In the genomic region with DNA sequence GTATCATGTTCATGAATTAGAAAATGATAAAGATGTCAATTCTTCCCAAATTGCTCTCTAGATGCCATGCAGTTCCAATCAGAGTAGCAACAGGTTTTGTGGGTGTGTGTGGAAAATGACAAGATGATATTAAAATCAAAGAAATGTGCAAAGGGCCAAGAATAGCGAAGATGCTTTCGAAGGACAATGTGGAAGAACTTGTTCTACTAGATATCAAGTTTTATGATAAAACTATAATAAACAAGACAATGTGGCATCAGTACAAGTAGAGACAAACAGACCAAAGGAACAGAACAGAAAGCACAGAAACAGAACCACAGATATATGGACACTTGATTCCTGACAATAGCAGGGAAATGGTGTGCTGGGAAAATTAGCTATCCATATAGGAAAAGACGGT, we compare ENCODE assay signal across 29 cellular contexts.
"Had no signal": no experiment of that assay in that cellular context is flagged by ENCODE, and none has a peak within 500 bp of the region (broad histone marks: within the 10 kb centered on the region; RNA-seq: fewer than 3 reads in every experiment).

No MANE protein-coding gene starts in this region.

- H3K27me3 ChIP-seq: MG63, Peyer's patch, SJCRH30 had no signal

- H3K9ac ChIP-seq: SK-N-SH had no signal

- H3K36me3 Mint-ChIP-seq: WTC11 had no signal

- H3K9me3 Mint-ChIP-seq: activated CD4-positive, alpha-beta T cell treated with anti-CD3 and anti-CD28 coated beads, Interleukin-2, amount 10 ng/mL, durations not matched to agents 24 days and 14 days; activated naive CD4-positive, alpha-beta T cell treated with anti-CD3 and anti-CD28 coated beads, Interleukin-2, amount 50 U/mL, for 24 hours; activated T-cell treated with anti-CD3 and anti-CD28 coated beads, Interleukin-2, amount 50 U/mL, for 24 hours; activated T-helper 1 cell treated with anti-CD3 and anti-CD28 coated beads, Interleukin-12 subunit alpha, Interleukin-12 subunit beta, Interleukin-2, Interleukin-4 antibody, amounts not matched to agents 30 ng/mL and 10 ng/mL and 1 ng/mL, durations not matched to agents 14 hours and 24 hours and 36 hours; WTC11 had no signal

- H3K4me2 ChIP-seq: SK-N-SH had no signal

- H3K27ac ChIP-seq: breast epithelium, Peyer's patch, RWPE1, SJCRH30 had no signal

- H3K36me3 ChIP-seq: breast epithelium, MG63, Peyer's patch, SJCRH30 had no signal

- H3K4me3 ChIP-seq: breast epithelium, MG63, Peyer's patch, SJCRH30 had no signal

- ATAC-seq: activated CD8-positive, alpha-beta memory T cell treated with anti-CD3 and anti-CD28 coated beads, Interleukin-2, amount 10 ng/mL, durations not matched to agents 7 days and 5 days; WTC11 had no signal

- H3K4me3 Mint-ChIP-seq: activated CD4-positive, alpha-beta T cell treated with anti-CD3 and anti-CD28 coated beads, Interleukin-2, amount 10 ng/mL, durations not matched to agents 24 days and 14 days; activated CD8-positive, alpha-beta memory T cell treated with anti-CD3 and anti-CD28 coated beads, Interleukin-2, amount 10 ng/mL, durations not matched to agents 7 days and 5 days; activated naive CD4-positive, alpha-beta T cell treated with anti-CD3 and anti-CD28 coated beads, Interleukin-2, amount 50 U/mL, for 24 hours; activated T-cell treated with anti-CD3 and anti-CD28 coated beads, Interleukin-2, amount 50 U/mL, for 24 hours; activated T-helper 1 cell treated with anti-CD3 and anti-CD28 coated beads, Interleukin-12 subunit alpha, Interleukin-12 subunit beta, Interleukin-2, Interleukin-4 antibody, amounts not matched to agents 30 ng/mL and 10 ng/mL and 1 ng/mL, durations not matched to agents 14 hours and 24 hours and 36 hours; WTC11 had no signal

- H3K9me3 ChIP-seq: breast epithelium, MG63, Peyer's patch, SJCRH30, SK-N-SH had no signal

- H3K27me3 Mint-ChIP-seq: activated CD4-positive, alpha-beta T cell treated with anti-CD3 and anti-CD28 coated beads, Interleukin-2, amount 10 ng/mL, durations not matched to agents 24 days and 14 days; activated CD8-positive, alpha-beta memory T cell treated with anti-CD3 and anti-CD28 coated beads, Interleukin-2, amount 10 ng/mL, durations not matched to agents 7 days and 5 days; activated naive CD4-positive, alpha-beta T cell treated with anti-CD3 and anti-CD28 coated beads, Interleukin-2, amount 50 U/mL, for 24 hours had no signal

- H3K4me1 ChIP-seq: breast epithelium, Peyer's patch, SJCRH30 had no signal

- H3K9me2 ChIP-seq: SK-N-SH had no signal

- DNase-seq: activated CD4-positive, alpha-beta T cell treated with anti-CD3 and anti-CD28 coated beads for 1 hour; activated CD4-positive, alpha-beta T cell treated with anti-CD3 and anti-CD28 coated beads, Interleukin-2, amount 10 ng/mL, durations not matched to agents 24 days and 14 days; activated CD4-positive, alpha-beta T cell treated with anti-CD3 and anti-CD28 coated beads, Interleukin-2, amount 50 U/mL, for 48 hours; activated CD8-positive, alpha-beta memory T cell treated with anti-CD3 and anti-CD28 coated beads, Interleukin-2, amount 10 ng/mL, durations not matched to agents 7 days and 5 days; activated effector memory CD4-positive, alpha-beta T cell treated with Interleukin-2 at 50 U/mL for 16 hours; activated naive CD4-positive, alpha-beta T cell; activated T-cell treated with anti-CD3 and anti-CD28 coated beads, Interleukin-2, amount 50 U/mL, for 24 hours; aorta; caudate nucleus; Kasumi-1; KBM-7; MG63; MV-4-11; NCI-H1092 treated with DMSO at 0.1 percent for 48 hours; NCI-H1417 treated with DMSO at 0.1 percent for 48 hours; NCI-H1694; NCI-H2029 treated with DMSO at 0.1 percent for 48 hours; NCI-H446 treated with DMSO at 0.1 percent for 48 hours; NCI-H526 treated with DMSO at 0.1 percent for 48 hours; NCI-H82; Peyer's patch; Right ventricle myocardium superior; SJCRH30; SK-N-SH had no signal

- H3K27ac Mint-ChIP-seq: activated CD4-positive, alpha-beta T cell treated with anti-CD3 and anti-CD28 coated beads, Interleukin-2, amount 10 ng/mL, durations not matched to agents 24 days and 14 days; activated CD8-positive, alpha-beta memory T cell treated with anti-CD3 and anti-CD28 coated beads, Interleukin-2, amount 10 ng/mL, durations not matched to agents 7 days and 5 days; activated T-cell treated with anti-CD3 and anti-CD28 coated beads, Interleukin-2, amount 50 U/mL, for 24 hours; WTC11 had no signal
